ENCODE assay signal across 9 cellular contexts in the genomic region with DNA sequence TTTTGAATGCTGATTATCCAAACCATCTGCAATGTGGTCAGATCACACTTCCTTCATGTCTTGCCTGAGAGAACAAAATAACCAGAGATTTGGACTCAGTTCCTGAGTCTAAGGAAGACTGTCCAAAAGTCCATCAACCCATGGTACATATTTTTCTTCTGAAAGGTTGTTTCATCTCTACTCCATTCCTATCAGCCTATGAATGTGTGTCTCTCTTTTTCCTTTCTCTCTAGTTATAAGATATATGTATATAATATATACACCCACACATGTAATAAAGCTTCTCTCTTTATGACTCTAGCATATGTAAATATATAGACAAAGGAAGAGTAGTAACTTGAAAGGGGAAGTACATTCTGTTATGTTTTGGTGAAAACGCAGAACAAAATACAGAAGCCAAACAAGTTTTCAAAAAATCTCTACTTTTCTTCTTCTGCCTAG.
DNase-seq lines count a peak whose midpoint lies in the region; ATAC-seq lines count a peak whose summit lies in the region.
"Had no signal": no experiment of that assay in that cellular context is flagged by ENCODE, and none has a peak within 500 bp of the region (broad histone marks: within the 10 kb centered on the region; RNA-seq: fewer than 3 reads in every experiment).

No MANE protein-coding gene starts in this region.

- WGBS in mesenchymal stem cell = no CpG with 5 or more reads among the region's 1 CpG

- H2AFZ ChIP-seq in mesenchymal stem cell (ENCODE audit: low read depth, low read length) = no peak overlapping the region

- H3K4me2 ChIP-seq in mesenchymal stem cell (ENCODE audit: low read length, poor library complexity, severe bottlenecking) = no peak overlapping the region

- H3K4ac ChIP-seq in mesenchymal stem cell (ENCODE audit: low read depth in 1 of 2, low read length in 2 of 2) = no peak overlapping the region

- no peaks in the 10 kb centered on the region for H3K36me3 ChIP-seq in mesenchymal stem cell (ENCODE audit: control insufficient read depth in 1 of 2, insufficient read depth in 2 of 2, low read depth in 1 of 2, low read length in 2 of 2)
- H3K36me3 ChIP-seq: uterus had no signal

- no peak overlapping the region for H2BK5ac ChIP-seq in mesenchymal stem cell (ENCODE audit: low read depth, low read length, poor library complexity, severe bottlenecking)

- H2BK15ac ChIP-seq in mesenchymal stem cell (ENCODE audit: low read depth, poor library complexity, severe bottlenecking) = no peak overlapping the region

- H2AK5ac ChIP-seq in mesenchymal stem cell (ENCODE audit: low read length, severe bottlenecking) = no peak overlapping the region

- no peak overlapping the region for H3K27ac ChIP-seq in mesenchymal stem cell (ENCODE audit: low read length, poor library complexity, severe bottlenecking)
- H3K27ac ChIP-seq: uterus had no signal

- no peaks in the 10 kb centered on the region for H3K27me3 ChIP-seq in mesenchymal stem cell (ENCODE audit: control insufficient read depth in 1 of 2, insufficient read depth in 1 of 2, low read length in 2 of 2)
- H3K27me3 ChIP-seq: uterus had no signal

- H3K18ac ChIP-seq in mesenchymal stem cell (ENCODE audit: low read depth in 1 of 2, low read length in 2 of 2) = no peak overlapping the region

- H3K79me1 ChIP-seq in mesenchymal stem cell (replicated peaks; ENCODE audit: low read length, poor library complexity, severe bottlenecking) = no peaks in the 10 kb centered on the region

- no peaks in the 10 kb centered on the region for H3K9me3 ChIP-seq in mesenchymal stem cell (ENCODE audit: control insufficient read depth, low read length)
- H3K9me3 ChIP-seq: uterus had no signal

- H3K4me3 ChIP-seq in mesenchymal stem cell (ENCODE audit: insufficient read depth in 1 of 2, low read depth in 1 of 2, low read length in 2 of 2) = no peak overlapping the region
- H3K4me3 ChIP-seq: uterus had no signal

- no peak overlapping the region for H2BK120ac ChIP-seq in mesenchymal stem cell (ENCODE audit: low read depth, low read length)

- H4K91ac ChIP-seq in mesenchymal stem cell (ENCODE audit: low read length) = no peak overlapping the region

- H4K8ac ChIP-seq in mesenchymal stem cell (ENCODE audit: low read length) = no peak overlapping the region

- no peak overlapping the region for H3K23ac ChIP-seq in mesenchymal stem cell (ENCODE audit: low read length in 2 of 2)

- no peaks in the 10 kb centered on the region for H3K4me1 ChIP-seq in mesenchymal stem cell (ENCODE audit: control insufficient read depth, insufficient read depth, low read depth, low read length)
- H3K4me1 ChIP-seq: uterus had no signal

- no peak overlapping the region for H3K14ac ChIP-seq in mesenchymal stem cell (ENCODE audit: low read length in 2 of 2)

- H3K9ac ChIP-seq in mesenchymal stem cell (ENCODE audit: low read length) = no peak overlapping the region

- peak; percentile 100 for ATAC-seq in GM18499 (IDR thresholded peaks at IDR 0.05; ENCODE audit: insufficient read depth, unreplicated experiment)
- peak; percentile 100 for ATAC-seq in GM21529 (IDR thresholded peaks at IDR 0.05; ENCODE audit: unreplicated experiment)
- ATAC-seq in HG03460 (IDR thresholded peaks at IDR 0.05; ENCODE audit: unreplicated experiment) = peak; percentile 99

- DNase-seq in fibroblast of gingiva (ENCODE audit: low read depth) (peak; percentile 13), anterior cingulate cortex (lab: John Stamatoyannopoulos, UW) (no peak), NCI-H526 (lab: John Stamatoyannopoulos, UW) (no peak), mesenchymal stem cell (no peak)
- no peak for DNase-seq in activated CD4-positive, CD25-positive, alpha-beta regulatory T cell treated with anti-CD3 and anti-CD28 coated beads, Interleukin-2, amount 50 U/mL, for 72 hours
- DNase-seq: uterus had no signal

- H2BK12ac ChIP-seq in mesenchymal stem cell (ENCODE audit: low read length in 2 of 2) = no peak overlapping the region
